In the genomic region with DNA sequence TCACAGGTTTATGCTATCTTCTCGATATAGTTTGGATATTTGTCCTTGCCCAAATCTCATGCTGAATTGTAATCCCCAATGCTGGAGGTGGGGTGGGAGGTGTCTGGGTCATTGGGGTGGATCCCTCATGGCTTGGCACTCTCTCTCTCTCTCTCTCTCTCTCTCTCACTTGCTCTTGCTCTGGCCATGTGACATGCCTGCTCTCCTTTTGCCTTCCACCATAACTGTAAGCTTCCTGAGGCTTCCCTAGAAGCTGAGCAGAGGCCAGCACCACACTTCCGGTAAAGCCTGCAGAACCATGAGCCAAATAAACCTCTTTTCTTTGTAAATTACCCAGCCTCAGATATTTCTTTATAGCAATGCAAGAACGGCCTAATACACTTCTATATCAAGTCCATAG, we compare ENCODE assay signal across 15 cellular contexts.
"Had no signal": no experiment of that assay in that cellular context is flagged by ENCODE, and none has a peak within 500 bp of the region (broad histone marks: within the 10 kb centered on the region; RNA-seq: fewer than 3 reads in every experiment).

No MANE protein-coding gene starts in this region.

- H3K4me1 ChIP-seq: colonic mucosa, parathyroid adenoma, prostate gland, tibial artery, upper lobe of left lung, uterus had no signal

- H3K9me3 Mint-ChIP-seq: natural killer cell had no signal

- H3K27ac Mint-ChIP-seq: stimulated activated effector memory CD8-positive, alpha-beta T cell treated with anti-CD3 and anti-CD28 coated beads, Interleukin-12 subunit alpha, Interleukin-12 subunit beta, amount 100 ng/mL, for 72 hours had no signal

- H3K36me3 ChIP-seq: colonic mucosa, gastrocnemius medialis, prostate gland, tibial artery, upper lobe of left lung, uterus had no signal

- H3K4me3 ChIP-seq: colonic mucosa, prostate gland had no signal

- H3K9ac ChIP-seq: parathyroid adenoma had no signal

- DNase-seq: effector CD8-positive, alpha-beta T cell; gastrocnemius medialis; natural killer cell; occipital lobe; stimulated activated CD4-positive, alpha-beta T cell treated with anti-CD3 and anti-CD28 coated beads, Interleukin-4, amount 100 ng/mL, for 1 hour; stimulated activated CD8-positive, alpha-beta memory T cell treated with anti-CD3 and anti-CD28 coated beads, Interleukin-4, amount 100 ng/mL, for 48 hours; stimulated activated naive CD8-positive, alpha-beta T cell treated with anti-CD3 and anti-CD28 coated beads, Interleukin-15, Interleukin-2, amounts not matched to agents 100 U/mL and 50 U/mL, for 24 hours; tibial artery; upper lobe of left lung; uterus had no signal

- H3K4me3 Mint-ChIP-seq: natural killer cell; stimulated activated effector memory CD8-positive, alpha-beta T cell treated with anti-CD3 and anti-CD28 coated beads, Interleukin-12 subunit alpha, Interleukin-12 subunit beta, amount 100 ng/mL, for 72 hours had no signal

- H3K27ac ChIP-seq: colonic mucosa, gastrocnemius medialis, parathyroid adenoma, prostate gland, tibial artery, upper lobe of left lung, uterus had no signal

- H3K27me3 ChIP-seq: colonic mucosa, gastrocnemius medialis, tibial artery, upper lobe of left lung, uterus had no signal

- ATAC-seq: gastrocnemius medialis; left lobe of liver; natural killer cell; stimulated activated effector memory CD8-positive, alpha-beta T cell treated with anti-CD3 and anti-CD28 coated beads, Interleukin-12 subunit alpha, Interleukin-12 subunit beta, amount 100 ng/mL, for 72 hours; stimulated activated naive CD8-positive, alpha-beta T cell treated with anti-CD3 and anti-CD28 coated beads, Interleukin-15, Interleukin-2, amounts not matched to agents 100 U/mL and 50 U/mL, for 24 hours had no signal

- H3K79me2 ChIP-seq: parathyroid adenoma had no signal

- H3K36me3 Mint-ChIP-seq: natural killer cell; stimulated activated effector memory CD8-positive, alpha-beta T cell treated with anti-CD3 and anti-CD28 coated beads, Interleukin-12 subunit alpha, Interleukin-12 subunit beta, amount 100 ng/mL, for 72 hours had no signal

- H3K9me3 ChIP-seq: colonic mucosa, gastrocnemius medialis, prostate gland, tibial artery, uterus had no signal
